Comparison of ENCODE assay signal across 9 cellular contexts in the genomic region with DNA sequence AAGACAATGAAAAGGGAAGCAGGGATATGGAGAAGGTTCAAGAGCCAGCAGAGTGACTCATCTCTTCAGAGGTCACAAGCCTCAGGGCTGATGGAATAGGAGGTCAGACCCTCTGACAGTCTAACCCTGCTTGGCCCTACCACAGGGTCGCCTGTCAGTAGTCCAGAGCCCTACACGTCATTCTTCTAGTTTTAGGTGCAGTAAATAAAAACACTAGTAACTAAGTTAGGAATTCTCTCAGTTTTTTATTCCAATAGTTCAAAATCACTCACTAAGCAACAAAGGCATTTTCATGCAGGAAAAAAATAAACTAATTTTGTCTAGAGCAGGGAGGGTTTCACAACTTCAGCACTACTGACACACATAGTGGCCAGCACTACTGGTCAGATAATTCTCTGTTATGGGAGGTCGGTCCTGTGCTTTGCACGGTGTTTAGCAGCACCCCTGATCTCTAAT. TPM values are rescaled to one million over a fixed set of nuclear protein-coding genes. Genes with fewer than 3 reads are reported as not detected.
DNase-seq lines count a peak whose midpoint lies in the region; ATAC-seq and TF ChIP-seq lines count a peak whose summit lies in the region.
"Had no signal": no experiment of that assay in that cellular context is flagged by ENCODE, and none has a peak within 500 bp of the region (broad histone marks: within the 10 kb centered on the region; RNA-seq: fewer than 3 reads in every experiment).

No MANE protein-coding gene starts in this region.

- H3K36me3 Mint-ChIP-seq in endodermal cell (ENCODE audit: low read depth) (peaks cover 2% of the 10 kb centered on the region), naive B cell (peaks cover 0 to 7% of the 10 kb centered on the region in 2 donors)

- TF ChIP-seq CTCF in endodermal cell (conservative IDR thresholded peaks at IDR 0.05): no peak

- H3K9me3 Mint-ChIP-seq in endodermal cell: no peaks in the 10 kb centered on the region
- H3K9me3 Mint-ChIP-seq in naive B cell: no peaks in the 10 kb centered on the region

- H3K27me3 Mint-ChIP-seq in endodermal cell (ENCODE audit: insufficient read depth) (no peaks in the 10 kb centered on the region), naive B cell (no peaks in the 10 kb centered on the region)

- no peak for ATAC-seq in naive B cell (ENCODE audit: low read depth in 2 of 2)
- no peak for ATAC-seq in GM19467 (IDR thresholded peaks at IDR 0.05; ENCODE audit: unreplicated experiment)

- WGBS in endodermal cell (ENCODE audit: insufficient coverage in 1 of 2, insufficient read length in 1 of 2), 2 experiments: 87% methylated on average over 3 to 4 of the region's 4 CpGs

- H3K4me3 ChIP-seq in endodermal cell (ENCODE audit: low read length): no peak overlapping the region

- H3K27ac ChIP-seq in endodermal cell (ENCODE audit: low read depth, low read length): no peak overlapping the region

- H3K9ac ChIP-seq in endodermal cell (ENCODE audit: extremely low read depth, low read length, poor library complexity, severe bottlenecking): no peak overlapping the region

- H3K4me1 Mint-ChIP-seq in endodermal cell: peaks cover 32% of the 10 kb centered on the region
- peaks cover 68 to 98% (median 88%) of the 10 kb centered on the region in 3 donors for H3K4me1 Mint-ChIP-seq in naive B cell

- no peaks in the 10 kb centered on the region for H3K9me3 ChIP-seq in endodermal cell (ENCODE audit: control insufficient read depth, low read length)

- no peaks in the 10 kb centered on the region for H3K27me3 ChIP-seq in endodermal cell (ENCODE audit: control insufficient read depth, insufficient read depth, low read length, poor library complexity, severe bottlenecking)

- DNase-seq in AG20443 (ENCODE audit: low spot score) (peak; percentile 68), MV-4-11 (lab: John Stamatoyannopoulos, UW) (peak; percentile 82), endodermal cell (no peak), naive B cell (no peak), NCI-H2107 (lab: John Stamatoyannopoulos, UW) (no peak), A172 (ENCODE audit: low spot score) (no peak), DMS 273 treated with DMSO at 0.1 percent for 48 hours (lab: John Stamatoyannopoulos, UW) (no peak)
- DNase-seq: Calu3 had no signal

- peaks cover 3% of the 10 kb centered on the region for H3K4me1 ChIP-seq in endodermal cell (ENCODE audit: control insufficient read depth, insufficient read depth, low read length)

- peaks cover 5% of the 10 kb centered on the region for H3K36me3 ChIP-seq in endodermal cell (ENCODE audit: control insufficient read depth, insufficient read depth, low read length)

- H3K27ac Mint-ChIP-seq in endodermal cell: peak overlapping the region; percentile 37
- peak overlapping the region; percentile 84 to 99 (median 92) for H3K27ac Mint-ChIP-seq in naive B cell

- no peak overlapping the region for H3K4me3 Mint-ChIP-seq in endodermal cell
- H3K4me3 Mint-ChIP-seq in naive B cell: peak overlapping the region in 7 of 8 donors; percentile 22 to 87 (median 45)

RNA-seq across cellular contexts. Expression of a gene that starts 27.2 kb away (rescaled TPM):
- total RNA-seq in endodermal cell: 10 to 100 TPM; 20.1 to 29.7 TPM
- polyA plus RNA-seq in endodermal cell (2013, experiment 1 of 2): 10.5 TPM
- 10.4 TPM for polyA plus RNA-seq in endodermal cell (2013, experiment 2 of 2)
- polyA plus RNA-seq in naive B cell (ENCODE audit: low read depth in 6 of 6): 100 to 1,000 TPM in 5 of 6 donors, 10 to 100 TPM in 1; 70.3 to 174 (median 117) TPM
- total RNA-seq in A172 (2014; rRNA removed; shearing (Covaris generic)): 1.1 and 2.3 TPM in 2 replicates

Comparison
In these comparisons a context has a peak if more than half of its experiments do, and no peak if none do; other contexts are left out.
1. DNase-seq: peak in AG20443 (single experiment) and MV-4-11 (single experiment); none in endodermal cell (single experiment), naive B cell (single experiment), NCI-H2107 (single experiment), A172 (single experiment) and DMS 273 treated with DMSO at 0.1 percent for 48 hours (single experiment).